Comparison of ENCODE assay signal across 17 cellular contexts in genomic region chr13:102195566-102196462, GRCh38.
DNase-seq lines count a peak whose midpoint lies in the region; ATAC-seq and TF ChIP-seq lines count a peak whose summit lies in the region.
"Had no signal": no experiment of that assay in that cellular context is flagged by ENCODE, and none has a peak within 500 bp of the region (broad histone marks: within the 10 kb centered on the region; RNA-seq: fewer than 3 reads in every experiment).

No MANE protein-coding gene starts in this region.

- no peaks in the 10 kb centered on the region for H3K4me1 Mint-ChIP-seq in natural killer cell
- H3K4me1 Mint-ChIP-seq: activated naive CD4-positive, alpha-beta T cell treated with anti-CD3 and anti-CD28 coated beads, Interleukin-2, amount 10 ng/mL, durations not matched to agents 7 days and 5 days had no signal

- no peaks in the 10 kb centered on the region for H3K36me3 Mint-ChIP-seq in natural killer cell
- H3K36me3 Mint-ChIP-seq: activated naive CD4-positive, alpha-beta T cell treated with anti-CD3 and anti-CD28 coated beads, Interleukin-2, amount 10 ng/mL, durations not matched to agents 7 days and 5 days had no signal

- peaks cover 2 to 5% of the 10 kb centered on the region in 2 donors for H3K9me3 Mint-ChIP-seq in natural killer cell
- H3K9me3 Mint-ChIP-seq: activated naive CD4-positive, alpha-beta T cell treated with anti-CD3 and anti-CD28 coated beads, Interleukin-2, amount 10 ng/mL, durations not matched to agents 7 days and 5 days had no signal

- H3K27ac Mint-ChIP-seq in natural killer cell = no peak overlapping the region
- H3K27ac Mint-ChIP-seq: activated naive CD4-positive, alpha-beta T cell treated with anti-CD3 and anti-CD28 coated beads, Interleukin-2, amount 10 ng/mL, durations not matched to agents 7 days and 5 days had no signal

- H3K4me3 Mint-ChIP-seq in natural killer cell = no peak overlapping the region
- H3K4me3 Mint-ChIP-seq: activated naive CD4-positive, alpha-beta T cell treated with anti-CD3 and anti-CD28 coated beads, Interleukin-2, amount 10 ng/mL, durations not matched to agents 7 days and 5 days had no signal

- in situ Hi-C loops in astrocyte of the cerebellum (cut with HindIII; ENCODE audit: low sequenced_read_pairs) = no loop called here

- DNase-seq in left ventricle myocardium superior (no peak), cardiac septum (ENCODE audit: low spot score) (no peak), astrocyte of the cerebellum (ENCODE audit: low read depth) (peak; percentile 13), foreskin fibroblast (peak; percentile 71 to 79), posterior cingulate gyrus (no peak), NCI-H82 treated with DMSO at 0.1 percent for 48 hours (lab: John Stamatoyannopoulos, UW; ENCODE audit: unreplicated experiment) (no peak), natural killer cell (no peak), iPS-NIHi7 (ENCODE audit: extremely low spot score) (no peak)
- DNase-seq: activated CD4-positive, alpha-beta T cell treated with anti-CD3 and anti-CD28 coated beads for 48 hours; activated naive CD4-positive, alpha-beta T cell treated with anti-CD3 and anti-CD28 coated beads, Interleukin-2, amount 10 ng/mL, durations not matched to agents 7 days and 5 days; central memory CD4-positive, alpha-beta T cell; NCI-H1930; NCI-H526; retina; RPMI8226 had no signal

- H3K4me3 ChIP-seq in astrocyte of the cerebellum (ENCODE audit: low read depth, low read length) (no peak overlapping the region), foreskin fibroblast (ENCODE audit: low read depth in 1 of 2, low read length in 2 of 2) (no peak overlapping the region)
- H3K4me3 ChIP-seq: A549 had no signal

- ATAC-seq in left ventricle myocardium superior (peak; percentile 19), natural killer cell (no peak)
- ATAC-seq: A549, left lobe of liver had no signal

- TF ChIP-seq CTCF in astrocyte of the cerebellum (IDR thresholded peaks at IDR 0.05; ENCODE audit: low read depth, low read length, missing control alignments) (no peak), foreskin fibroblast (IDR thresholded peaks at IDR 0.05; ENCODE audit: low read depth, low read length) (no peak), natural killer cell (IDR thresholded peaks at IDR 0.05) (no peak)

- no peaks in the 10 kb centered on the region for H3K27me3 Mint-ChIP-seq in natural killer cell (ENCODE audit: low read depth in 2 of 2)
- H3K27me3 Mint-ChIP-seq: activated naive CD4-positive, alpha-beta T cell treated with anti-CD3 and anti-CD28 coated beads, Interleukin-2, amount 10 ng/mL, durations not matched to agents 7 days and 5 days had no signal

- intact Hi-C loops in left ventricle myocardium superior (cut with micrococcal nuclease) = loop anchor here (5.0 kb wide), 1 partner anchor 261 kb away; no protein-coding TSS in a partner anchor
- intact Hi-C loops in cardiac septum (cut with DNase I) = loop anchor here (10.0 kb wide), 1 partner anchor 199 kb away; no protein-coding TSS in a partner anchor
- intact Hi-C loops in posterior cingulate gyrus (cut with DNase I) = no loop called here
- intact Hi-C loops in natural killer cell (cut with micrococcal nuclease) = no loop called here

Comparison
In these comparisons a context has a peak if more than half of its experiments do, and no peak if none do; other contexts are left out.
1. DNase-seq: peak in astrocyte of the cerebellum (single experiment) and foreskin fibroblast (2 of 2); none in left ventricle myocardium superior (single experiment), cardiac septum (single experiment), posterior cingulate gyrus (0 of 10), NCI-H82 treated with DMSO at 0.1 percent for 48 hours (single experiment), natural killer cell (single experiment) and iPS-NIHi7 (single experiment).
2. intact Hi-C loops: an anchor here in left ventricle myocardium superior (5.0 kb wide) and cardiac septum (10.0 kb wide); none called in posterior cingulate gyrus and natural killer cell.